Comparison of ENCODE assay signal across 11 cellular contexts in genomic region chr17:39665642-39666221, GRCh38. TPM values are rescaled to one million over a fixed set of nuclear protein-coding genes. Genes with fewer than 3 reads are reported as not detected.
A peak's percentile ranks its signal among the peaks of the same experiment; 100 is the strongest.
DNase-seq lines count a peak whose midpoint lies in the region; ATAC-seq and TF ChIP-seq lines count a peak whose summit lies in the region.
"Had no signal": no experiment of that assay in that cellular context is flagged by ENCODE, and none has a peak within 500 bp of the region (broad histone marks: within the 10 kb centered on the region; RNA-seq: fewer than 3 reads in every experiment).

No MANE protein-coding gene starts in this region.

- TF ChIP-seq POLR2A in upper lobe of left lung (IDR thresholded peaks at IDR 0.05) = no peak

- H3K36me3 Mint-ChIP-seq in activated naive CD4-positive, alpha-beta T cell treated with anti-CD3 and anti-CD28 coated beads, Interleukin-2, amount 50 U/mL, for 24 hours = peaks cover 7% of the 10 kb centered on the region

- H3K36me3 ChIP-seq in upper lobe of left lung = peaks cover under 1 to 21% (median 14%) of the 10 kb centered on the region in 4 donors

- H3K4me1 ChIP-seq in right cardiac atrium (ENCODE audit: control insufficient read depth, insufficient read depth, low read length) = no peaks in the 10 kb centered on the region
- H3K4me1 ChIP-seq in upper lobe of left lung = peaks cover 80 to 83% (median 81%) of the 10 kb centered on the region in 4 donors

- DNase-seq in activated naive CD4-positive, alpha-beta T cell (lab: John Stamatoyannopoulos, UW) = no peak
- DNase-seq in SHP77 treated with DMSO at 0.1 percent for 48 hours (lab: John Stamatoyannopoulos, UW) = peak; percentile 21
- peak in 1 of 3 donors; percentile 73 for DNase-seq in right cardiac atrium
- DNase-seq in upper lobe of left lung = peak in 1 of 2 donors; percentile 72
- DNase-seq in SKM-1 (lab: John Stamatoyannopoulos, UW; ENCODE audit: unreplicated experiment) = no peak
- no peak for DNase-seq in activated effector memory CD4-positive, alpha-beta T cell treated with anti-CD3 and anti-CD28 coated beads, Interleukin-2, amount 50 U/mL, for 16 hours
- DNase-seq: nephron progenitor cell had no signal

- peak in 2 of 6 experiments; percentile 6 to 17 for TF ChIP-seq CTCF in upper lobe of left lung (IDR thresholded peaks at IDR 0.05)

- peak overlapping the region; percentile 23 for H3K27ac Mint-ChIP-seq in activated naive CD4-positive, alpha-beta T cell treated with anti-CD3 and anti-CD28 coated beads, Interleukin-2, amount 50 U/mL, for 24 hours
- H3K27ac Mint-ChIP-seq: nephron progenitor cell had no signal

- intact Hi-C loops in right cardiac atrium (cut with DNase I) = loop anchor here in 1 of 4 donors (10.0 kb wide), 1 partner anchor 59 kb away; no protein-coding TSS in a partner anchor

- H3K4me1 Mint-ChIP-seq in activated naive CD4-positive, alpha-beta T cell treated with anti-CD3 and anti-CD28 coated beads, Interleukin-2, amount 50 U/mL, for 24 hours = peaks cover 12% of the 10 kb centered on the region

- peaks cover 8% of the 10 kb centered on the region for H3K27me3 Mint-ChIP-seq in activated naive CD4-positive, alpha-beta T cell treated with anti-CD3 and anti-CD28 coated beads, Interleukin-2, amount 50 U/mL, for 24 hours

- no peaks in the 10 kb centered on the region for H3K27me3 ChIP-seq in right cardiac atrium (ENCODE audit: control insufficient read depth, insufficient read depth)
- H3K27me3 ChIP-seq in upper lobe of left lung = peaks cover 0 to 26% (median 11%) of the 10 kb centered on the region in 4 donors

- H3K9me3 ChIP-seq in right cardiac atrium (ENCODE audit: control insufficient read depth, low read length) (no peaks in the 10 kb centered on the region), upper lobe of left lung (no peaks in the 10 kb centered on the region)

- H3K4me3 Mint-ChIP-seq in activated naive CD4-positive, alpha-beta T cell treated with anti-CD3 and anti-CD28 coated beads, Interleukin-2, amount 50 U/mL, for 24 hours = no peak overlapping the region
- H3K4me3 Mint-ChIP-seq: nephron progenitor cell had no signal

- H3K27ac ChIP-seq in right cardiac atrium (ENCODE audit: low read length) = peak overlapping the region; percentile 73
- H3K27ac ChIP-seq in upper lobe of left lung = peak overlapping the region; percentile 67 to 91 (median 88)
- H3K27ac ChIP-seq: epithelial cell of prostate had no signal

- no peak for TF ChIP-seq EP300 in upper lobe of left lung (IDR thresholded peaks at IDR 0.05)

- peak; percentile 0 to 1 for ATAC-seq in right cardiac atrium
- no peak for ATAC-seq in upper lobe of left lung (ENCODE audit: low FRiP score in 2 of 2)
- no peak for ATAC-seq in GM19452 (IDR thresholded peaks at IDR 0.05; ENCODE audit: unreplicated experiment)
- ATAC-seq: HCT116 had no signal

- peak overlapping the region; percentile 25 for H3K4me3 ChIP-seq in right cardiac atrium (ENCODE audit: low read length)
- no peak overlapping the region for H3K4me3 ChIP-seq in upper lobe of left lung

- 47% methylated on average over 17 of the region's 17 CpGs for WGBS in right cardiac atrium
- 61 to 93% methylated on average over 5 to 10 of the region's 17 CpGs for WGBS in upper lobe of left lung, 2 donors

- no peaks in the 10 kb centered on the region for H3K9me3 Mint-ChIP-seq in activated naive CD4-positive, alpha-beta T cell treated with anti-CD3 and anti-CD28 coated beads, Interleukin-2, amount 50 U/mL, for 24 hours
- H3K9me3 Mint-ChIP-seq: nephron progenitor cell had no signal

RNA-seq across cellular contexts. Expression of gene TCAP, which starts 0.6 kb away (rescaled TPM):
- total RNA-seq in right cardiac atrium (1,000 to 10,000 TPM; 2,357 to 4,356 (median 2,957) TPM), upper lobe of left lung (1 to 10 TPM in 5 of 6 donors, under 1 TPM in 1; 0.39 to 4.2 (median 2.5) TPM)
- polyA plus RNA-seq in right cardiac atrium = 4,928 TPM

RNA-seq across cellular contexts. Expression of gene PNMT, which starts 2.5 kb away (rescaled TPM):
- total RNA-seq in right cardiac atrium (10 to 100 TPM; 18.1 to 39.6 (median 21.3) TPM), upper lobe of left lung (10 to 100 TPM in 3 of 6 donors, 1 to 10 TPM in 3; 3.1 to 21.3 (median 7.0) TPM)
- 32.7 TPM for polyA plus RNA-seq in right cardiac atrium

RNA-seq across cellular contexts. Expression of gene PGAP3, which starts 22.1 kb away (rescaled TPM):
- total RNA-seq in right cardiac atrium = 10 to 100 TPM; 12.9 to 24.0 (median 15.2) TPM
- polyA plus RNA-seq in right cardiac atrium = 13.6 TPM
- total RNA-seq in upper lobe of left lung = 10 to 100 TPM; 15.2 to 64.0 (median 27.9) TPM

RNA-seq across cellular contexts. Expression of gene STARD3, which starts 28.8 kb away (rescaled TPM):
- total RNA-seq in right cardiac atrium = 10 to 100 TPM; 19.2 to 26.2 (median 22.9) TPM
- polyA plus RNA-seq in right cardiac atrium = 22.7 TPM
- 100 to 1,000 TPM in 2 of 6 donors, 10 to 100 TPM in 4; 27.5 to 315 (median 84.1) TPM for total RNA-seq in upper lobe of left lung

RNA-seq across cellular contexts. Expression of gene ERBB2, which starts 34.1 kb away (rescaled TPM):
- 100 to 1,000 TPM in 3 of 4 donors, 10 to 100 TPM in 1; 99.2 to 178 (median 114) TPM for total RNA-seq in right cardiac atrium
- 56.4 TPM for polyA plus RNA-seq in right cardiac atrium
- total RNA-seq in upper lobe of left lung = 100 to 1,000 TPM in 4 of 6 donors, 10 to 100 TPM in 2; 88.6 to 126 (median 112) TPM

Comparison
In these comparisons a context has a peak if more than half of its experiments do, and no peak if none do; other contexts are left out.
1. ATAC-seq: peak in right cardiac atrium (2 of 2); none in upper lobe of left lung (0 of 2) and GM19452 (single experiment).
2. RNA of gene TCAP, which starts 0.6 kb away (total RNA-seq): 2,357 to 4,356 TPM in right cardiac atrium; 0.39 to 4.2 TPM in upper lobe of left lung; every median in the first group is over 100 times any median in the second.